1 cellular context compared by ENCODE assay signal in genomic region chrX:151724563-151725337, GRCh38.
TF ChIP-seq lines count a peak whose summit lies in the region.

No MANE protein-coding gene starts in this region.

TF ChIP-seq in WTC11, 78 proteins besides CTCF, POLR2A, EP300 and RAD21 (continued from another document):
- TF ChIP-seq ZNF232 (CRISPR knock-in tag; IDR thresholded peaks at IDR 0.05) (no peak), RELA (CRISPR knock-in tag; IDR thresholded peaks at IDR 0.05; ENCODE audit: borderline replicate concordance) (no peak), ZNF317 (CRISPR knock-in tag; IDR thresholded peaks at IDR 0.05; ENCODE audit: borderline replicate concordance, low read depth) (no peak), CREM (CRISPR knock-in tag; IDR thresholded peaks at IDR 0.05) (no peak), TP53 (CRISPR knock-in tag; IDR thresholded peaks at IDR 0.05) (no peak), SOX15 (CRISPR knock-in tag; IDR thresholded peaks at IDR 0.05) (no peak), STAT6 (CRISPR knock-in tag; conservative IDR thresholded peaks at IDR 0.05; ENCODE audit: low read depth) (no peak), NR3C1 (CRISPR knock-in tag; conservative IDR thresholded peaks at IDR 0.05; ENCODE audit: low read depth) (no peak), IRF2 (CRISPR knock-in tag; IDR thresholded peaks at IDR 0.05; ENCODE audit: borderline replicate concordance, low read depth) (no peak), ZNF396 (CRISPR knock-in tag; IDR thresholded peaks at IDR 0.05; ENCODE audit: borderline replicate concordance) (no peak)
